10 cellular contexts compared by ENCODE assay signal in the genomic region with DNA sequence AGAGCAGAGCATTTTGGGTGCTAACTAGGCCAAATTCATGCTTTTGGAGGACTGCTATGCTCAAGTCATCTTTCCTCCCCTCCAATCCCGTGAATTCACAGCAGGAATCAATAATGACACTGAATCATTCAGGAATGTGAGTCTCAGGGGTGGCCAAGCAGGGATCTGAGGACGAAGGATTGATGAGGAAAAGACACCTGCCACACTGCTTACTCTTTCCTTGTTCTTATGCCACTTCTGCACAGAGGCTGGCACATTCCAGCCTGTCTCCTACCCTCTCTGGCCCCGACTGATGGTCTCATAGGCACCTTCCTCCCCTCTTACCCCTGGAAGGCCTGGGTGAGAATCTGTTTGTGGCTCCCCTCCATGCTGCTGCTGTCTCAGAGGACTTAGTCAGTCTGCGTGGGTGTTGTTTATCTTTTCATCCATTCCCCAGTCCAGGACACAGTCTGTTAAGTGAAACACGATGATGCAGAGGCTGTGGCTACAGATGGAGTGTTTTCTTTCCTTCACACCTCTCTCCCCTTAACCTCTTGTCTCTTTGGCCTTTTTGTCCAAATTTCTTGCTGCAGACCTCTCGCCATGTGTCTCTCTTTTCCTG.
DNase-seq lines count a peak whose midpoint lies in the region; ATAC-seq and TF ChIP-seq lines count a peak whose summit lies in the region.
"Had no signal": no experiment of that assay in that cellular context is flagged by ENCODE, and none has a peak within 500 bp of the region (broad histone marks: within the 10 kb centered on the region; RNA-seq: fewer than 3 reads in every experiment).

No MANE protein-coding gene starts in this region.

- DNase-seq in AG04449 (ENCODE audit: low read depth, low spot score) (peak; percentile 64), LHCN-M2 (ENCODE audit: low read depth) (peak; percentile 70), dermis blood vessel endothelial cell (peak; percentile 2), neural progenitor cell (ENCODE audit: low spot score) (no peak), left lobe of liver (ENCODE audit: low spot score) (no peak), MV-4-11 (lab: John Stamatoyannopoulos, UW) (no peak)
- DNase-seq: activated CD4-positive, alpha-beta T cell treated with anti-CD3 and anti-CD28 coated beads, Interleukin-2, amount 10 ng/mL, durations not matched to agents 24 days and 14 days; CD4-positive, CD25-positive, alpha-beta regulatory T cell had no signal

- no peak overlapping the region for H3K4me3 Mint-ChIP-seq in neural progenitor cell
- H3K4me3 Mint-ChIP-seq: activated CD4-positive, alpha-beta T cell treated with anti-CD3 and anti-CD28 coated beads, Interleukin-2, amount 10 ng/mL, durations not matched to agents 24 days and 14 days; CD4-positive, CD25-positive, alpha-beta regulatory T cell had no signal

- no peaks in the 10 kb centered on the region for H3K36me3 Mint-ChIP-seq in neural progenitor cell
- H3K36me3 Mint-ChIP-seq: CD4-positive, CD25-positive, alpha-beta regulatory T cell had no signal

- peaks cover 2% of the 10 kb centered on the region for H3K27me3 Mint-ChIP-seq in neural progenitor cell (ENCODE audit: insufficient read depth, low read depth)

- no peak for ATAC-seq in HG03378 (IDR thresholded peaks at IDR 0.05; ENCODE audit: unreplicated experiment)
- ATAC-seq in left lobe of liver = no peak

- no peak overlapping the region for H3K27ac Mint-ChIP-seq in neural progenitor cell
- H3K27ac Mint-ChIP-seq: activated CD4-positive, alpha-beta T cell treated with anti-CD3 and anti-CD28 coated beads, Interleukin-2, amount 10 ng/mL, durations not matched to agents 24 days and 14 days; CD4-positive, CD25-positive, alpha-beta regulatory T cell had no signal

- no peaks in the 10 kb centered on the region for H3F3A ChIP-seq in neural progenitor cell (ENCODE audit: low read depth)

- no peak for TF ChIP-seq CTCF in AG04449 (IDR thresholded peaks at IDR 0.05; ENCODE audit: insufficient read depth, low read length, missing control alignments)
- TF ChIP-seq CTCF in neural progenitor cell (IDR thresholded peaks at IDR 0.05) = no peak

- peaks cover 29% of the 10 kb centered on the region for H3K4me1 ChIP-seq in muscle layer of colon (ENCODE audit: insufficient read depth, low read length)
- H3K4me1 ChIP-seq in neural progenitor cell = no peaks in the 10 kb centered on the region

- H3K27me3 ChIP-seq in muscle layer of colon (ENCODE audit: control insufficient read depth in 1 of 2, insufficient read depth in 2 of 2, low read length in 2 of 2) (no peaks in the 10 kb centered on the region), neural progenitor cell (no peaks in the 10 kb centered on the region)

- no peak overlapping the region for H3K4me3 ChIP-seq in AG04449 (ENCODE audit: low read depth, low read length)
- H3K4me3 ChIP-seq in muscle layer of colon (ENCODE audit: low read depth in 1 of 2, low read length in 2 of 2) = no peak overlapping the region
- no peak overlapping the region for H3K4me3 ChIP-seq in neural progenitor cell

- POLR2A ChIA-PET in AG04449 (lab: Yijun Ruan, JAX) = no interaction called here

- H2AFZ ChIP-seq in neural progenitor cell (replicated peaks) = no peak overlapping the region

- CTCF ChIA-PET in AG04449 (lab: Yijun Ruan, JAX) = interaction anchor here (0.6 to 1.2 kb wide), 2 partner anchors 85 to 1619 kb away, joined by 3 read pairs; no protein-coding TSS in a partner anchor

- H3K36me3 ChIP-seq in muscle layer of colon (ENCODE audit: insufficient read depth, low read length) (no peaks in the 10 kb centered on the region), neural progenitor cell (no peaks in the 10 kb centered on the region)

- no peaks in the 10 kb centered on the region for H4K20me1 ChIP-seq in neural progenitor cell (ENCODE audit: low read depth)

- H3K9me3 Mint-ChIP-seq in neural progenitor cell = no peaks in the 10 kb centered on the region
- H3K9me3 Mint-ChIP-seq: activated CD4-positive, alpha-beta T cell treated with anti-CD3 and anti-CD28 coated beads, Interleukin-2, amount 10 ng/mL, durations not matched to agents 24 days and 14 days had no signal

- H3K4me1 Mint-ChIP-seq in neural progenitor cell = peaks cover 8% of the 10 kb centered on the region
- H3K4me1 Mint-ChIP-seq: activated CD4-positive, alpha-beta T cell treated with anti-CD3 and anti-CD28 coated beads, Interleukin-2, amount 10 ng/mL, durations not matched to agents 24 days and 14 days; CD4-positive, CD25-positive, alpha-beta regulatory T cell had no signal

- H3K9me3 ChIP-seq in muscle layer of colon (ENCODE audit: low read length) = no peaks in the 10 kb centered on the region
- no peaks in the 10 kb centered on the region for H3K9me3 ChIP-seq in neural progenitor cell (ENCODE audit: low read depth)

- no peaks in the 10 kb centered on the region for H3K79me2 ChIP-seq in neural progenitor cell (ENCODE audit: low read depth)

- no peak overlapping the region for H3K4me2 ChIP-seq in neural progenitor cell

- peak overlapping the region; percentile 16 for H3K27ac ChIP-seq in muscle layer of colon (ENCODE audit: low read depth, low read length)
- no peak overlapping the region for H3K27ac ChIP-seq in neural progenitor cell

- no peak overlapping the region for H3K9ac ChIP-seq in muscle layer of colon (ENCODE audit: low read length)
- H3K9ac ChIP-seq in neural progenitor cell = no peak overlapping the region

Comparison
In these comparisons a context has a peak if more than half of its experiments do, and no peak if none do; other contexts are left out.
1. DNase-seq: peak in AG04449 (single experiment), LHCN-M2 (single experiment) and dermis blood vessel endothelial cell (single experiment); none in neural progenitor cell (single experiment), left lobe of liver (single experiment) and MV-4-11 (single experiment).